26 cellular contexts compared by ENCODE assay signal in genomic region chr5:135087950-135088349, GRCh38. TPM values are rescaled to one million over a fixed set of nuclear protein-coding genes. Genes with fewer than 3 reads are reported as not detected.
A peak's percentile ranks its signal among the peaks of the same experiment; 100 is the strongest.
DNase-seq lines count a peak whose midpoint lies in the region; ATAC-seq, FAIRE-seq and TF ChIP-seq lines count a peak whose summit lies in the region.
"Had no signal": no experiment of that assay in that cellular context is flagged by ENCODE, and none has a peak within 500 bp of the region (broad histone marks: within the 10 kb centered on the region; RNA-seq: fewer than 3 reads in every experiment).

No MANE protein-coding gene starts in this region.

- H3K4me2 ChIP-seq in PC-9: peak overlapping the region; percentile 25; the same call in 1 of the 2 replicates
- no peak overlapping the region for H3K4me2 ChIP-seq in K562 (ENCODE audit: insufficient read depth, low read length)
- no peak overlapping the region for H3K4me2 ChIP-seq in mammary epithelial cell (ENCODE audit: insufficient read depth, low read depth, low read length)
- H3K4me2 ChIP-seq: A549; BLaER1 treated with 17β-estradiol and CSF1 and Interleukin-3, amounts not matched to agents 10 nM and 100 nM had no signal

- H3K27me3 Mint-ChIP-seq in activated T-cell treated with anti-CD3 and anti-CD28 coated beads, Interleukin-2, amount 50 U/mL, for 24 hours: peaks cover 31% of the 10 kb centered on the region

- H2AFZ ChIP-seq in PC-9: no peak overlapping the region
- H2AFZ ChIP-seq in K562 (ENCODE audit: low read depth, low read length): no peak overlapping the region
- no peak overlapping the region for H2AFZ ChIP-seq in mammary epithelial cell (ENCODE audit: low read depth, low read length)
- H2AFZ ChIP-seq: GM23248 had no signal

- TF ChIP-seq POLR2A in K562 (conservative IDR thresholded peaks at IDR 0.05) (no peak), spleen (IDR thresholded peaks at IDR 0.05) (no peak)

- no peaks in the 10 kb centered on the region for H3K9me3 ChIP-seq in PC-9 (ENCODE audit: insufficient read depth, low read depth)
- no peaks in the 10 kb centered on the region for H3K9me3 ChIP-seq in K562 (replicated peaks; ENCODE audit: control insufficient read depth, insufficient read depth, low read depth, low read length)
- H3K9me3 ChIP-seq in spleen: peaks cover 0 to 4% (median 0%) of the 10 kb centered on the region in 8 donors
- H3K9me3 ChIP-seq in HAP-1: no peaks in the 10 kb centered on the region
- no peaks in the 10 kb centered on the region for H3K9me3 ChIP-seq in mammary epithelial cell (replicated peaks; ENCODE audit: insufficient read depth, low read length)
- H3K9me3 ChIP-seq: A549, BE2C had no signal

- H3K9me3 Mint-ChIP-seq in activated T-cell treated with anti-CD3 and anti-CD28 coated beads, Interleukin-2, amount 50 U/mL, for 24 hours: no peaks in the 10 kb centered on the region

- intact Hi-C loops in PC-9 (cut with micrococcal nuclease; ENCODE audit: unreplicated experiment): loop anchor here (10.0 kb wide), 1 partner anchor 53 kb away; the partner anchor contains the start of gene PITX1
- intact Hi-C loops in K562 (cut with micrococcal nuclease): no loop called here
- intact Hi-C loops in spleen (cut with DNase I; ENCODE audit: low total_unique reads): no loop called here
- intact Hi-C loops in mammary epithelial cell (cut with micrococcal nuclease): no loop called here

- TF ChIP-seq EP300 in K562 (IDR thresholded peaks at IDR 0.05; ENCODE audit: low read length): no peak

- TF ChIP-seq CTCF in PC-9 (conservative IDR thresholded peaks at IDR 0.05) (no peak), K562 (IDR thresholded peaks at IDR 0.05 in 2 of 3, conservative IDR thresholded peaks at IDR 0.05 in 1 of 3; ENCODE audit: insufficient read depth in 2 of 3, low read depth in 1 of 3, low read length in 3 of 3) (no peak), spleen (IDR thresholded peaks at IDR 0.05 in 8 of 11, conservative IDR thresholded peaks at IDR 0.05 in 3 of 11) (no peak), mammary epithelial cell (conservative IDR thresholded peaks at IDR 0.05 in 1 of 2, IDR thresholded peaks at IDR 0.05 in 1 of 2; ENCODE audit: extremely low read depth in 1 of 2, insufficient read depth in 1 of 2, low read depth in 1 of 2, low read length in 2 of 2) (no peak)

- peaks cover 48% of the 10 kb centered on the region for H3K4me1 ChIP-seq in PC-9 (replicated peaks; ENCODE audit: insufficient read depth)
- H3K4me1 ChIP-seq in K562 (replicated peaks in 1 of 2; ENCODE audit: control insufficient read depth in 2 of 2, insufficient read depth in 2 of 2, low read length in 2 of 2): peaks cover 0 to 8% of the 10 kb centered on the region in 2 experiments; a peak in 1 of 5 replicates
- H3K4me1 ChIP-seq in spleen: no peaks in the 10 kb centered on the region
- no peaks in the 10 kb centered on the region for H3K4me1 ChIP-seq in HAP-1
- H3K4me1 ChIP-seq in mammary epithelial cell (ENCODE audit: insufficient read depth, low read length): peaks cover 11% of the 10 kb centered on the region
- H3K4me1 ChIP-seq: BE2C; BLaER1 treated with 17β-estradiol and CSF1 and Interleukin-3, amounts not matched to agents 10 nM and 100 nM had no signal

- in situ Hi-C loops in K562 (cut with MboI): no loop called here
- in situ Hi-C loops in HAP-1 (cut with MboI; ENCODE audit: low sequenced_read_pairs): no loop called here
- in situ Hi-C loops in mammary epithelial cell (cut with MboI; ENCODE audit: low sequenced_read_pairs in 2 of 2): no loop called here

- BruUV-seq in PC-9 (replicated peaks; lab: Mats Ljungman, UMichigan) (no TSS peak), K562 (replicated peaks; lab: Mats Ljungman, UMichigan) (no TSS peak), mammary epithelial cell (replicated peaks; lab: Mats Ljungman, UMichigan) (no TSS peak)

- no peaks in the 10 kb centered on the region for H3K9me1 ChIP-seq in K562 (ENCODE audit: control insufficient read depth, insufficient read depth, low read length)

- 0% methylated on average over 1 of the region's 1 CpG for WGBS in K562 (ENCODE audit: insufficient coverage, low coverage, missing lambda C conversion rate)
- WGBS in spleen, 5 donors: 80 to 97% (median 93%) methylated on average over 1 of the region's 1 CpG
- 92% methylated on average over 1 of the region's 1 CpG for WGBS in mammary epithelial cell (ENCODE audit: low coverage, missing lambda C conversion rate)

- H3K4me1 Mint-ChIP-seq in activated T-cell treated with anti-CD3 and anti-CD28 coated beads, Interleukin-2, amount 50 U/mL, for 24 hours (ENCODE audit: low read depth): no peaks in the 10 kb centered on the region
- H3K4me1 Mint-ChIP-seq: CD4-positive, alpha-beta memory T cell had no signal

- H3F3A ChIP-seq in PC-9 (ENCODE audit: insufficient read depth, low read depth): peaks cover 29% of the 10 kb centered on the region

- H3K27ac ChIP-seq in PC-9 (no peak overlapping the region), K562 (ENCODE audit: extremely low read depth, low read depth, low read length) (no peak overlapping the region), spleen (no peak overlapping the region), mammary epithelial cell (ENCODE audit: insufficient read depth, low read depth, low read length) (no peak overlapping the region)
- H3K27ac ChIP-seq: A549; BLaER1 treated with 17β-estradiol and CSF1 and Interleukin-3, amounts not matched to agents 10 nM and 100 nM; GM23248 had no signal

- H3K27me3 ChIP-seq in PC-9 (ENCODE audit: insufficient read depth, low read depth): no peaks in the 10 kb centered on the region
- no peaks in the 10 kb centered on the region for H3K27me3 ChIP-seq in K562 (ENCODE audit: control insufficient read depth in 2 of 2, insufficient read depth in 2 of 2, low read length in 2 of 2)
- H3K27me3 ChIP-seq in spleen (replicated peaks in 1 of 7): peaks cover 0 to 25% (median 0%) of the 10 kb centered on the region in 7 donors
- H3K27me3 ChIP-seq in HAP-1 (ENCODE audit: low read depth): no peaks in the 10 kb centered on the region
- H3K27me3 ChIP-seq in mammary epithelial cell (ENCODE audit: insufficient read depth, low read length): no peaks in the 10 kb centered on the region
- H3K27me3 ChIP-seq: BE2C; BLaER1 treated with 17β-estradiol and CSF1 and Interleukin-3, amounts not matched to agents 10 nM and 100 nM had no signal

- dilution Hi-C loops in mammary epithelial cell (cut with HindIII; ENCODE audit: low sequenced_read_pairs): no loop called here

- H3K79me2 ChIP-seq in PC-9 (ENCODE audit: low read depth): no peaks in the 10 kb centered on the region
- no peaks in the 10 kb centered on the region for H3K79me2 ChIP-seq in K562 (ENCODE audit: control insufficient read depth, insufficient read depth, low read length)
- H3K79me2 ChIP-seq in mammary epithelial cell (ENCODE audit: insufficient read depth, low read length): no peaks in the 10 kb centered on the region

- H4K20me1 ChIP-seq in PC-9 (ENCODE audit: insufficient read depth) (no peaks in the 10 kb centered on the region), K562 (replicated peaks; ENCODE audit: control insufficient read depth, insufficient read depth, low read length) (no peaks in the 10 kb centered on the region), mammary epithelial cell (ENCODE audit: insufficient read depth, low read length) (no peaks in the 10 kb centered on the region)
- H4K20me1 ChIP-seq: BLaER1 treated with 17β-estradiol and CSF1 and Interleukin-3, amounts not matched to agents 10 nM and 100 nM had no signal

- H3K4me3 Mint-ChIP-seq in activated T-cell treated with anti-CD3 and anti-CD28 coated beads, Interleukin-2, amount 50 U/mL, for 24 hours: no peak overlapping the region
- H3K4me3 Mint-ChIP-seq: CD4-positive, alpha-beta memory T cell had no signal

- TF ChIP-seq RAD21 in K562 (CRISPR knock-in tag; conservative IDR thresholded peaks at IDR 0.05 in 1 of 2, IDR thresholded peaks at IDR 0.05 in 1 of 2): no peak

- H3K36me3 ChIP-seq in PC-9 (ENCODE audit: low read depth): no peaks in the 10 kb centered on the region
- H3K36me3 ChIP-seq in K562 (ENCODE audit: control insufficient read depth, insufficient read depth, low read length): no peaks in the 10 kb centered on the region
- H3K36me3 ChIP-seq in spleen: no peaks in the 10 kb centered on the region
- no peaks in the 10 kb centered on the region for H3K36me3 ChIP-seq in HAP-1 (replicated peaks)
- H3K36me3 ChIP-seq in mammary epithelial cell (ENCODE audit: insufficient read depth, low read length): no peaks in the 10 kb centered on the region
- H3K36me3 ChIP-seq: BE2C; BLaER1 treated with 17β-estradiol and CSF1 and Interleukin-3, amounts not matched to agents 10 nM and 100 nM had no signal

- no peak overlapping the region for H3K9ac ChIP-seq in K562 (ENCODE audit: insufficient read depth in 1 of 2, low read depth in 2 of 2, low read length in 2 of 2)
- no peak overlapping the region for H3K9ac ChIP-seq in mammary epithelial cell (ENCODE audit: insufficient read depth, low read length)
- H3K9ac ChIP-seq: BLaER1 treated with 17β-estradiol and CSF1 and Interleukin-3, amounts not matched to agents 10 nM and 100 nM; GM23248 had no signal

- ATAC-seq in K562: no peak
- ATAC-seq: A549, HCT116 had no signal

- no peak overlapping the region for H3K27ac Mint-ChIP-seq in activated T-cell treated with anti-CD3 and anti-CD28 coated beads, Interleukin-2, amount 50 U/mL, for 24 hours
- H3K27ac Mint-ChIP-seq: CD4-positive, alpha-beta memory T cell had no signal

- H3K36me3 Mint-ChIP-seq in activated T-cell treated with anti-CD3 and anti-CD28 coated beads, Interleukin-2, amount 50 U/mL, for 24 hours (ENCODE audit: low read depth): no peaks in the 10 kb centered on the region
- H3K36me3 Mint-ChIP-seq: CD4-positive, alpha-beta memory T cell had no signal

- H3K9me2 ChIP-seq in PC-9 (ENCODE audit: insufficient read depth): no peaks in the 10 kb centered on the region

- no peak for FAIRE-seq in K562 (lab: Jason Lieb, UNC)
- FAIRE-seq: A549, GM12891, GM18507, H1 had no signal

- H3K4me3 ChIP-seq in PC-9: no peak overlapping the region
- H3K4me3 ChIP-seq in K562: no peak overlapping the region
- H3K4me3 ChIP-seq in spleen: no peak overlapping the region
- no peak overlapping the region for H3K4me3 ChIP-seq in HAP-1
- no peak overlapping the region for H3K4me3 ChIP-seq in mammary epithelial cell (replicated peaks in 1 of 3; ENCODE audit: insufficient read depth in 1 of 3, low read depth in 2 of 3, low read length in 3 of 3)
- H3K4me3 ChIP-seq: A549; BLaER1 treated with 17β-estradiol and CSF1 and Interleukin-3, amounts not matched to agents 10 nM and 100 nM; GM23248 had no signal

- POLR2A ChIA-PET in PC-9 (lab: Charles Lee; ENCODE audit: unreplicated experiment): no interaction called here
- POLR2A ChIA-PET in K562 (lab: Yijun Ruan, JAX): no interaction called here

- CTCF ChIA-PET in PC-9 (lab: Charles Lee) (no interaction called here), K562 (lab: Yijun Ruan, JAX; ENCODE audit: low intra/inter-chr PET ratio) (no interaction called here), mammary epithelial cell (lab: Charles Lee; ENCODE audit: low non-redundant PET) (no interaction called here)

- peak; percentile 8 for DNase-seq in activated T-cell treated with anti-CD3 and anti-CD28 coated beads, Interleukin-2, amount 50 U/mL, for 24 hours
- DNase-seq in activated T-cell treated with anti-CD3 and anti-CD28 coated beads, Interleukin-2, amount 50 U/mL, for 48 hours: no peak
- DNase-seq in PC-9 (peak in 1 of 2 experiments; percentile 74), K562 (ENCODE audit: extremely low read depth in 1 of 4, low spot score in 3 of 4) (no peak), spleen (peak; percentile 23), HAP-1 (ENCODE audit: low spot score in 2 of 2) (no peak), mammary epithelial cell (no peak), NCI-H2171 treated with DMSO at 0.1 percent for 48 hours (lab: John Stamatoyannopoulos, UW) (no peak)
- DNase-seq: 8988T; ACHN; AML-193; BE2C; Calu3; CD4-positive, alpha-beta memory T cell; COR-L47; DMS53; DMS79 treated with DMSO at 0.1 percent for 48 hours; GF-D8; GM23248; H7 had no signal

RNA-seq across cellular contexts. Expression of gene PITX1, which starts 53.9 kb away (rescaled TPM):
- total RNA-seq in PC-9 (2021) (27.8 and 38.9 TPM in 2 replicates), K562 (2014; rRNA removed) (59.8 and 73.9 TPM in 2 replicates), K562 (2014; rRNA removed; fragmentation: Illumina TruSeq; extraction: Trizol) (2.3 and 3.1 TPM in 2 replicates), K562 (2015; rRNA removed; fragmentation: Illumina TruSeq; extraction: Trizol) (24.9 and 25.3 TPM in 2 replicates), K562 (2021) (88.2 and 90.4 TPM in 2 replicates), spleen (under 1 TPM in 1 of 7 donors, not detected in 6; 0.98 TPM), mammary epithelial cell (10 to 100 TPM in 1 of 2 donors, 1 to 10 TPM in 1; 2.7 to 21.3 TPM)
- total RNA-seq in K562 (2011; cell fraction: chromatin; rRNA removed; ENCODE audit: low replicate concordance): 10.2 and 35.6 TPM in 2 replicates
- total RNA-seq in K562 (2011; cell fraction: nucleolus; rRNA removed): 39.9 and 42.6 TPM in 2 replicates
- 19.5 and 26.3 TPM in 2 replicates for total RNA-seq in K562 (2011; cell fraction: nucleoplasm; rRNA removed)
- polyA plus RNA-seq in K562 (2011; rRNA removed) (30.8 and 50.1 TPM in 2 replicates), K562 (2014; fragmentation: Illumina TruSeq; extraction: Trizol) (7.4 and 35.6 TPM in 2 replicates), K562 (2014; fragmentation: Nextera tagmentation; extraction: Ambion mirVana) (under 1 TPM; 0.13 to 0.17 TPM), K562 (2014; rRNA removed) (58.7 and 64.6 TPM in 2 replicates), spleen (under 1 TPM; 0.04 to 0.38 (median 0.09) TPM), mammary epithelial cell (9.2 TPM)
- 91.0 and 189 TPM in 2 replicates for polyA plus RNA-seq in K562 (2011; cell fraction: cytosol; rRNA removed)
- polyA plus RNA-seq in K562 (2011; cell fraction: nucleus; rRNA removed): 68.1 and 94.4 TPM in 2 replicates
- 34.0 and 38.0 TPM in 2 replicates for polyA plus RNA-seq in K562 (2012)
- polyA minus RNA-seq in K562 (2011; rRNA and poly(A)+ RNA removed): 12.0 and 21.7 TPM in 2 replicates
- polyA minus RNA-seq in K562 (2011; cell fraction: cytosol; rRNA and poly(A)+ RNA removed): 56.3 and 80.4 TPM in 2 replicates
- polyA minus RNA-seq in K562 (2011; cell fraction: nucleus; rRNA and poly(A)+ RNA removed): 21.8 and 31.4 TPM in 2 replicates
- 0.57 TPM for polyA minus RNA-seq in mammary epithelial cell
- total RNA-seq: CD4-positive, alpha-beta memory T cell; GM23248; H1; H7 had no signal
- polyA plus RNA-seq: CD4-positive, alpha-beta memory T cell; GM23248 had no signal

Comparison
In these comparisons a context has a peak if more than half of its experiments do, and no peak if none do; other contexts are left out.
1. DNase-seq: peak in activated T-cell treated with anti-CD3 and anti-CD28 coated beads, Interleukin-2, amount 50 U/mL, for 24 hours (single experiment) and spleen (single experiment); none in activated T-cell treated with anti-CD3 and anti-CD28 coated beads, Interleukin-2, amount 50 U/mL, for 48 hours (0 of 2), K562 (0 of 4), HAP-1 (0 of 2), mammary epithelial cell (single experiment) and NCI-H2171 treated with DMSO at 0.1 percent for 48 hours (single experiment).